In genomic region chr17:42323268-42323773, GRCh38 we compare ENCODE assay signal across 14 cellular contexts. TPM values are rescaled to one million over a fixed set of nuclear protein-coding genes. Genes with fewer than 3 reads are reported as not detected.
DNase-seq lines count a peak whose midpoint lies in the region; FAIRE-seq and TF ChIP-seq lines count a peak whose summit lies in the region.
"Had no signal": no experiment of that assay in that cellular context is flagged by ENCODE, and none has a peak within 500 bp of the region (broad histone marks: within the 10 kb centered on the region; RNA-seq: fewer than 3 reads in every experiment).

No MANE protein-coding gene starts in this region.

- TF ChIP-seq CTCF in astrocyte (IDR thresholded peaks at IDR 0.05; ENCODE audit: insufficient read depth, low read depth, low read length): no peak

- WGBS in HUES64: 91% methylated on average over 5 of the region's 5 CpGs

- H3K9ac ChIP-seq in HUES64 (ENCODE audit: low read depth, low read length) (no peak overlapping the region), astrocyte (ENCODE audit: low read length) (no peak overlapping the region), rectal smooth muscle tissue (ENCODE audit: low read length) (no peak overlapping the region)

- H3K27ac ChIP-seq in HUES64 (ENCODE audit: low read depth, low read length): peak overlapping the region; percentile 0; the same call in 1 of the 2 replicates
- H3K27ac ChIP-seq in astrocyte (ENCODE audit: low read depth, low read length): no peak overlapping the region
- H3K27ac ChIP-seq in rectal smooth muscle tissue (ENCODE audit: low read depth, low read length): peak overlapping the region; percentile 11
- H3K27ac ChIP-seq: brain microvascular endothelial cell had no signal

- H3K79me2 ChIP-seq in astrocyte (ENCODE audit: insufficient read depth, low read length): no peaks in the 10 kb centered on the region

- H3K9me3 ChIP-seq in HUES64 (ENCODE audit: insufficient read depth, low read depth, low read length): no peaks in the 10 kb centered on the region
- no peaks in the 10 kb centered on the region for H3K9me3 ChIP-seq in astrocyte (ENCODE audit: insufficient read depth, low read depth, low read length)

- H3K4me3 ChIP-seq in HUES64 (ENCODE audit: low read length) (no peak overlapping the region), astrocyte (ENCODE audit: insufficient read depth, low read depth, low read length) (no peak overlapping the region), rectal smooth muscle tissue (ENCODE audit: low read length) (no peak overlapping the region)
- H3K4me3 ChIP-seq: smooth muscle cell had no signal

- intact Hi-C loops in activated CD4-positive, alpha-beta T cell treated with anti-CD3 and anti-CD28 coated beads, Interleukin-2, amount 10 ng/mL, durations not matched to agents 24 days and 14 days (cut with micrococcal nuclease): loop anchor here (1.0 to 2.0 kb wide), 2 partner anchors 13 to 64 kb away; no protein-coding TSS in a partner anchor
- intact Hi-C loops in activated T-helper 1 cell treated with anti-CD3 and anti-CD28 coated beads, Interleukin-12 subunit alpha, Interleukin-12 subunit beta, Interleukin-2, Interleukin-4 antibody, amounts not matched to agents 30 ng/mL and 10 ng/mL and 1 ng/mL, durations not matched to agents 14 hours and 24 hours and 36 hours (cut with micrococcal nuclease): loop anchor here (1.0 to 2.0 kb wide), 3 partner anchors 14 to 193 kb away; no protein-coding TSS in a partner anchor

- peak overlapping the region; percentile 39 for H3K4me3 Mint-ChIP-seq in activated CD4-positive, alpha-beta T cell treated with anti-CD3 and anti-CD28 coated beads, Interleukin-2, amount 10 ng/mL, durations not matched to agents 24 days and 14 days
- no peak overlapping the region for H3K4me3 Mint-ChIP-seq in astrocyte (ENCODE audit: unreplicated experiment)
- H3K4me3 Mint-ChIP-seq in activated T-helper 1 cell treated with anti-CD3 and anti-CD28 coated beads, Interleukin-12 subunit alpha, Interleukin-12 subunit beta, Interleukin-2, Interleukin-4 antibody, amounts not matched to agents 30 ng/mL and 10 ng/mL and 1 ng/mL, durations not matched to agents 14 hours and 24 hours and 36 hours: no peak overlapping the region
- H3K4me3 Mint-ChIP-seq: nephron progenitor cell, type B pancreatic cell had no signal

- H3K36me3 ChIP-seq in HUES64 (ENCODE audit: insufficient read depth, low read length) (peaks cover 74% of the 10 kb centered on the region), astrocyte (ENCODE audit: insufficient read depth, low read length) (peaks cover 16% of the 10 kb centered on the region), rectal smooth muscle tissue (ENCODE audit: control insufficient read depth, insufficient read depth, low read length) (peaks cover 22% of the 10 kb centered on the region)

- H2AFZ ChIP-seq in astrocyte (ENCODE audit: low read depth, low read length): no peak overlapping the region

- H4K20me1 ChIP-seq in astrocyte (ENCODE audit: insufficient read depth, low read length): peaks cover 10% of the 10 kb centered on the region

- H3K27me3 Mint-ChIP-seq in activated CD4-positive, alpha-beta T cell treated with anti-CD3 and anti-CD28 coated beads, Interleukin-2, amount 10 ng/mL, durations not matched to agents 24 days and 14 days: no peaks in the 10 kb centered on the region
- H3K27me3 Mint-ChIP-seq in astrocyte (ENCODE audit: low read depth, unreplicated experiment): no peaks in the 10 kb centered on the region
- no peaks in the 10 kb centered on the region for H3K27me3 Mint-ChIP-seq in activated T-helper 1 cell treated with anti-CD3 and anti-CD28 coated beads, Interleukin-12 subunit alpha, Interleukin-12 subunit beta, Interleukin-2, Interleukin-4 antibody, amounts not matched to agents 30 ng/mL and 10 ng/mL and 1 ng/mL, durations not matched to agents 14 hours and 24 hours and 36 hours (ENCODE audit: insufficient read depth)
- H3K27me3 Mint-ChIP-seq: type B pancreatic cell had no signal

- H3K9me3 Mint-ChIP-seq in activated CD4-positive, alpha-beta T cell treated with anti-CD3 and anti-CD28 coated beads, Interleukin-2, amount 10 ng/mL, durations not matched to agents 24 days and 14 days: no peaks in the 10 kb centered on the region
- H3K9me3 Mint-ChIP-seq in astrocyte (ENCODE audit: unreplicated experiment): no peaks in the 10 kb centered on the region
- no peaks in the 10 kb centered on the region for H3K9me3 Mint-ChIP-seq in activated T-helper 1 cell treated with anti-CD3 and anti-CD28 coated beads, Interleukin-12 subunit alpha, Interleukin-12 subunit beta, Interleukin-2, Interleukin-4 antibody, amounts not matched to agents 30 ng/mL and 10 ng/mL and 1 ng/mL, durations not matched to agents 14 hours and 24 hours and 36 hours
- H3K9me3 Mint-ChIP-seq: nephron progenitor cell, type B pancreatic cell had no signal

- H3K4me2 ChIP-seq in astrocyte (ENCODE audit: low read length): no peak overlapping the region
- H3K4me2 ChIP-seq: smooth muscle cell had no signal

- H3K4me1 ChIP-seq in HUES64 (ENCODE audit: insufficient read depth, low read length) (peaks cover 16% of the 10 kb centered on the region), astrocyte (ENCODE audit: insufficient read depth, low read length) (peaks cover 23% of the 10 kb centered on the region), rectal smooth muscle tissue (ENCODE audit: control insufficient read depth, insufficient read depth, low read length) (peaks cover 10% of the 10 kb centered on the region)

- H3K4me1 Mint-ChIP-seq in activated CD4-positive, alpha-beta T cell treated with anti-CD3 and anti-CD28 coated beads, Interleukin-2, amount 10 ng/mL, durations not matched to agents 24 days and 14 days: peaks cover 41% of the 10 kb centered on the region
- peaks cover 16% of the 10 kb centered on the region for H3K4me1 Mint-ChIP-seq in astrocyte (ENCODE audit: low read depth, unreplicated experiment)
- peaks cover 54% of the 10 kb centered on the region for H3K4me1 Mint-ChIP-seq in activated T-helper 1 cell treated with anti-CD3 and anti-CD28 coated beads, Interleukin-12 subunit alpha, Interleukin-12 subunit beta, Interleukin-2, Interleukin-4 antibody, amounts not matched to agents 30 ng/mL and 10 ng/mL and 1 ng/mL, durations not matched to agents 14 hours and 24 hours and 36 hours (ENCODE audit: low read depth)

- no peak for FAIRE-seq in astrocyte (lab: Jason Lieb, UNC)
- FAIRE-seq: A204.1, TTC549 had no signal

- no peaks in the 10 kb centered on the region for H3K27me3 ChIP-seq in HUES64 (ENCODE audit: insufficient read depth, low read length)
- no peaks in the 10 kb centered on the region for H3K27me3 ChIP-seq in astrocyte (ENCODE audit: insufficient read depth, low read length)
- H3K27me3 ChIP-seq in rectal smooth muscle tissue (ENCODE audit: control insufficient read depth, insufficient read depth, low read length): no peaks in the 10 kb centered on the region
- H3K27me3 ChIP-seq: brain microvascular endothelial cell had no signal

- H3K27ac Mint-ChIP-seq in activated CD4-positive, alpha-beta T cell treated with anti-CD3 and anti-CD28 coated beads, Interleukin-2, amount 10 ng/mL, durations not matched to agents 24 days and 14 days: peak overlapping the region; percentile 73
- peak overlapping the region; percentile 51 for H3K27ac Mint-ChIP-seq in astrocyte (ENCODE audit: unreplicated experiment)
- no peak overlapping the region for H3K27ac Mint-ChIP-seq in activated T-helper 1 cell treated with anti-CD3 and anti-CD28 coated beads, Interleukin-12 subunit alpha, Interleukin-12 subunit beta, Interleukin-2, Interleukin-4 antibody, amounts not matched to agents 30 ng/mL and 10 ng/mL and 1 ng/mL, durations not matched to agents 14 hours and 24 hours and 36 hours
- H3K27ac Mint-ChIP-seq: nephron progenitor cell, type B pancreatic cell had no signal

- H3K36me3 Mint-ChIP-seq in activated CD4-positive, alpha-beta T cell treated with anti-CD3 and anti-CD28 coated beads, Interleukin-2, amount 10 ng/mL, durations not matched to agents 24 days and 14 days (ENCODE audit: low read depth): peaks cover 75% of the 10 kb centered on the region
- H3K36me3 Mint-ChIP-seq in astrocyte (ENCODE audit: low read depth, unreplicated experiment): peaks cover 21% of the 10 kb centered on the region
- peaks cover 55% of the 10 kb centered on the region for H3K36me3 Mint-ChIP-seq in activated T-helper 1 cell treated with anti-CD3 and anti-CD28 coated beads, Interleukin-12 subunit alpha, Interleukin-12 subunit beta, Interleukin-2, Interleukin-4 antibody, amounts not matched to agents 30 ng/mL and 10 ng/mL and 1 ng/mL, durations not matched to agents 14 hours and 24 hours and 36 hours (ENCODE audit: low read depth)

- peak; percentile 64 for DNase-seq in activated CD4-positive, alpha-beta T cell treated with anti-CD3 and anti-CD28 coated beads, Interleukin-2, amount 10 ng/mL, durations not matched to agents 24 days and 14 days
- no peak for DNase-seq in activated CD4-positive, alpha-beta T cell treated with anti-CD3 and anti-CD28 coated beads for 4 hours
- DNase-seq in astrocyte (ENCODE audit: low read depth) (no peak), NCI-H226 (no peak), AG20443 (ENCODE audit: low spot score) (no peak)
- no peak for DNase-seq in activated T-helper 1 cell treated with anti-CD3 and anti-CD28 coated beads, Interleukin-12 subunit alpha, Interleukin-12 subunit beta, Interleukin-2, Interleukin-4 antibody, amounts not matched to agents 30 ng/mL and 10 ng/mL and 1 ng/mL, durations not matched to agents 14 hours and 24 hours and 36 hours (ENCODE audit: low spot score)

RNA-seq across cellular contexts. Expression of gene STAT5A, which starts 35.0 kb away (rescaled TPM):
- total RNA-seq in activated CD4-positive, alpha-beta T cell treated with anti-CD3 and anti-CD28 coated beads, Interleukin-2, amount 10 ng/mL, durations not matched to agents 24 days and 14 days: 346 and 348 TPM in 2 replicates
- 2.1 TPM for polyA plus RNA-seq in HUES64 (2013, experiment 1 of 2)
- 5.0 TPM for polyA plus RNA-seq in HUES64 (2013, experiment 2 of 2)
- total RNA-seq in astrocyte: 0.77 and 1.9 TPM in 2 replicates
- 375 and 381 TPM in 2 replicates for total RNA-seq in activated T-helper 1 cell treated with anti-CD3 and anti-CD28 coated beads, Interleukin-12 subunit alpha, Interleukin-12 subunit beta, Interleukin-2, Interleukin-4 antibody, amounts not matched to agents 30 ng/mL and 10 ng/mL and 1 ng/mL, durations not matched to agents 14 hours and 24 hours and 36 hours

RNA-seq across cellular contexts. Expression of gene STAT5B, which starts 47.1 kb away (rescaled TPM):
- total RNA-seq in activated CD4-positive, alpha-beta T cell treated with anti-CD3 and anti-CD28 coated beads, Interleukin-2, amount 10 ng/mL, durations not matched to agents 24 days and 14 days: 184 and 189 TPM in 2 replicates
- polyA plus RNA-seq in HUES64 (2013, experiment 1 of 2): 23.0 TPM
- 27.8 TPM for polyA plus RNA-seq in HUES64 (2013, experiment 2 of 2)
- 23.1 and 23.7 TPM in 2 replicates for total RNA-seq in astrocyte
- 191 and 199 TPM in 2 replicates for total RNA-seq in activated T-helper 1 cell treated with anti-CD3 and anti-CD28 coated beads, Interleukin-12 subunit alpha, Interleukin-12 subunit beta, Interleukin-2, Interleukin-4 antibody, amounts not matched to agents 30 ng/mL and 10 ng/mL and 1 ng/mL, durations not matched to agents 14 hours and 24 hours and 36 hours

Comparison
In these comparisons a context has a peak if more than half of its experiments do, and no peak if none do; other contexts are left out.
1. RNA of gene STAT5A, which starts 35.0 kb away (total RNA-seq): 375 to 381 TPM in activated T-helper 1 cell treated with anti-CD3 and anti-CD28 coated beads, Interleukin-12 subunit alpha, Interleukin-12 subunit beta, Interleukin-2, Interleukin-4 antibody, amounts not matched to agents 30 ng/mL and 10 ng/mL and 1 ng/mL, durations not matched to agents 14 hours and 24 hours and 36 hours and 346 to 348 TPM in activated CD4-positive, alpha-beta T cell treated with anti-CD3 and anti-CD28 coated beads, Interleukin-2, amount 10 ng/mL, durations not matched to agents 24 days and 14 days; 0.77 to 1.9 TPM in astrocyte; every median in the first group is over 100 times any median in the second.